14 cellular contexts compared by ENCODE assay signal in genomic region chrX:124634363-124634762, GRCh38.
DNase-seq lines count a peak whose midpoint lies in the region; FAIRE-seq and TF ChIP-seq lines count a peak whose summit lies in the region.
"Had no signal": no experiment of that assay in that cellular context is flagged by ENCODE, and none has a peak within 500 bp of the region (broad histone marks: within the 10 kb centered on the region; RNA-seq: fewer than 3 reads in every experiment).

No MANE protein-coding gene starts in this region.

- DNase-seq in NCI-H1694 treated with DMSO at 0.1 percent for 48 hours (lab: John Stamatoyannopoulos, UW) (peak; percentile 53), RWPE1 (ENCODE audit: low spot score) (peak; percentile 0), epithelial cell of esophagus (ENCODE audit: low read depth) (peak; percentile 74), HTR-8/SVneo (ENCODE audit: insufficient read length, low spot score) (no peak), NCI-H146 (lab: John Stamatoyannopoulos, UW) (no peak), foreskin melanocyte (no peak)
- DNase-seq: Calu3; CD8-positive, alpha-beta T cell; DND-41; EL had no signal

- POLR2A ChIA-PET in RWPE1 (lab: Yijun Ruan, JAX; ENCODE audit: low non-redundant PET): no interaction called here

- TF ChIP-seq CTCF in RWPE1 (conservative IDR thresholded peaks at IDR 0.05; ENCODE audit: low read depth) (no peak), epithelial cell of esophagus (IDR thresholded peaks at IDR 0.05; ENCODE audit: insufficient read depth, low read depth, low read length, missing control alignments) (no peak)

- no peak overlapping the region for H3K27ac ChIP-seq in RWPE1
- H3K27ac ChIP-seq: BLaER1 treated with 17β-estradiol and CSF1 and Interleukin-3, amounts not matched to agents 10 nM and 100 nM had no signal

- CTCF ChIA-PET in RWPE1 (lab: Yijun Ruan, JAX): no interaction called here

- no peak overlapping the region for H3K4me3 ChIP-seq in epithelial cell of esophagus (ENCODE audit: low read length)
- H3K4me3 ChIP-seq: BLaER1 treated with 17β-estradiol and CSF1 and Interleukin-3, amounts not matched to agents 10 nM and 100 nM; GM12878; HAP-1 had no signal

- no peak for FAIRE-seq in HTR-8/SVneo (lab: Jason Lieb, UNC)
- FAIRE-seq: GM12878, GM19239 had no signal

Comparison
In these comparisons a context has a peak if more than half of its experiments do, and no peak if none do; other contexts are left out.
1. DNase-seq: peak in NCI-H1694 treated with DMSO at 0.1 percent for 48 hours (single experiment), RWPE1 (single experiment) and epithelial cell of esophagus (single experiment); none in HTR-8/SVneo (single experiment), NCI-H146 (single experiment) and foreskin melanocyte (single experiment).